15 cellular contexts compared by ENCODE assay signal in genomic region chr17:79325707-79326106, GRCh38.
DNase-seq lines count a peak whose midpoint lies in the region; ATAC-seq and TF ChIP-seq lines count a peak whose summit lies in the region.
"Had no signal": no experiment of that assay in that cellular context is flagged by ENCODE, and none has a peak within 500 bp of the region (broad histone marks: within the 10 kb centered on the region; RNA-seq: fewer than 3 reads in every experiment).

No MANE protein-coding gene starts in this region.

- H3K4me1 Mint-ChIP-seq in MCF 10A (ENCODE audit: insufficient read depth, unreplicated experiment), result no peaks in the 10 kb centered on the region
- H3K4me1 Mint-ChIP-seq in stimulated activated effector memory CD8-positive, alpha-beta T cell treated with anti-CD3 and anti-CD28 coated beads, Interleukin-12 subunit alpha, Interleukin-12 subunit beta, amount 100 ng/mL, for 72 hours, result no peaks in the 10 kb centered on the region
- H3K4me1 Mint-ChIP-seq in activated CD8-positive, alpha-beta T cell treated with anti-CD3 and anti-CD28 coated beads for 36 hours (ENCODE audit: low read depth), result no peaks in the 10 kb centered on the region
- H3K4me1 Mint-ChIP-seq: activated naive CD8-positive, alpha-beta T cell treated with anti-CD3 and anti-CD28 coated beads for 36 hours had no signal

- H3K9me3 Mint-ChIP-seq in MCF 10A (ENCODE audit: unreplicated experiment), result no peaks in the 10 kb centered on the region
- no peaks in the 10 kb centered on the region for H3K9me3 Mint-ChIP-seq in stimulated activated effector memory CD8-positive, alpha-beta T cell treated with anti-CD3 and anti-CD28 coated beads, Interleukin-12 subunit alpha, Interleukin-12 subunit beta, amount 100 ng/mL, for 72 hours
- H3K9me3 Mint-ChIP-seq in activated CD8-positive, alpha-beta T cell treated with anti-CD3 and anti-CD28 coated beads for 36 hours, result no peaks in the 10 kb centered on the region
- H3K9me3 Mint-ChIP-seq: activated naive CD8-positive, alpha-beta T cell treated with anti-CD3 and anti-CD28 coated beads for 36 hours had no signal

- no peak for TF ChIP-seq CTCF in MCF 10A (IDR thresholded peaks at IDR 0.05; ENCODE audit: unreplicated experiment)
- TF ChIP-seq CTCF in mammary epithelial cell (conservative IDR thresholded peaks at IDR 0.05 in 1 of 2, IDR thresholded peaks at IDR 0.05 in 1 of 2; ENCODE audit: extremely low read depth in 1 of 2, insufficient read depth in 1 of 2, low read depth in 1 of 2, low read length in 2 of 2), result no peak
- no peak for TF ChIP-seq CTCF in activated CD8-positive, alpha-beta T cell treated with anti-CD3 and anti-CD28 coated beads for 36 hours (IDR thresholded peaks at IDR 0.05)

- H3K27ac ChIP-seq in mammary epithelial cell (ENCODE audit: insufficient read depth, low read depth, low read length), result no peak overlapping the region
- H3K27ac ChIP-seq: psoas muscle had no signal

- no peaks in the 10 kb centered on the region for H3K36me3 Mint-ChIP-seq in MCF 10A (ENCODE audit: insufficient read depth, unreplicated experiment)
- no peaks in the 10 kb centered on the region for H3K36me3 Mint-ChIP-seq in stimulated activated effector memory CD8-positive, alpha-beta T cell treated with anti-CD3 and anti-CD28 coated beads, Interleukin-12 subunit alpha, Interleukin-12 subunit beta, amount 100 ng/mL, for 72 hours
- H3K36me3 Mint-ChIP-seq in activated CD8-positive, alpha-beta T cell treated with anti-CD3 and anti-CD28 coated beads for 36 hours (ENCODE audit: low read depth), result no peaks in the 10 kb centered on the region
- H3K36me3 Mint-ChIP-seq: activated naive CD8-positive, alpha-beta T cell treated with anti-CD3 and anti-CD28 coated beads for 36 hours had no signal

- no peak overlapping the region for H2AFZ ChIP-seq in mammary epithelial cell (ENCODE audit: low read depth, low read length)

- WGBS in mammary epithelial cell (ENCODE audit: low coverage, missing lambda C conversion rate), result 8% methylated on average over 12 of the region's 15 CpGs

- H3K9ac ChIP-seq in mammary epithelial cell (ENCODE audit: insufficient read depth, low read length), result no peak overlapping the region

- ATAC-seq in stimulated activated effector memory CD8-positive, alpha-beta T cell treated with anti-CD3 and anti-CD28 coated beads, Interleukin-12 subunit alpha, Interleukin-12 subunit beta, amount 100 ng/mL, for 72 hours, result no peak
- ATAC-seq in activated CD8-positive, alpha-beta T cell treated with anti-CD3 and anti-CD28 coated beads for 36 hours, result no peak
- ATAC-seq in GM18861 (IDR thresholded peaks at IDR 0.05; ENCODE audit: unreplicated experiment), result no peak
- ATAC-seq: psoas muscle, Right ventricle myocardium inferior had no signal

- no peaks in the 10 kb centered on the region for H3K9me3 ChIP-seq in mammary epithelial cell (replicated peaks; ENCODE audit: insufficient read depth, low read length)
- H3K9me3 ChIP-seq: psoas muscle had no signal

- no peak overlapping the region for H3K4me3 ChIP-seq in mammary epithelial cell (replicated peaks in 1 of 3; ENCODE audit: insufficient read depth in 1 of 3, low read depth in 2 of 3, low read length in 3 of 3)
- H3K4me3 ChIP-seq: psoas muscle had no signal

- CTCF ChIA-PET in MCF 10A (lab: Yijun Ruan, JAX), result interaction anchor here (1.0 kb wide), 1 partner anchor 68 kb away, joined by 6 read pairs; no protein-coding TSS in a partner anchor
- CTCF ChIA-PET in mammary epithelial cell (lab: Charles Lee; ENCODE audit: low non-redundant PET), result no interaction called here
- CTCF ChIA-PET in activated CD8-positive, alpha-beta T cell treated with anti-CD3 and anti-CD28 coated beads for 36 hours (lab: Charles Lee), result interaction anchor here (2.8 kb wide), 1 partner anchor 66 kb away, joined by 8 read pairs; no protein-coding TSS in a partner anchor

- no peak overlapping the region for H3K27ac Mint-ChIP-seq in MCF 10A (ENCODE audit: low read depth, unreplicated experiment)
- H3K27ac Mint-ChIP-seq in stimulated activated effector memory CD8-positive, alpha-beta T cell treated with anti-CD3 and anti-CD28 coated beads, Interleukin-12 subunit alpha, Interleukin-12 subunit beta, amount 100 ng/mL, for 72 hours, result no peak overlapping the region
- no peak overlapping the region for H3K27ac Mint-ChIP-seq in activated CD8-positive, alpha-beta T cell treated with anti-CD3 and anti-CD28 coated beads for 36 hours
- H3K27ac Mint-ChIP-seq: activated naive CD8-positive, alpha-beta T cell treated with anti-CD3 and anti-CD28 coated beads for 36 hours had no signal

- DNase-seq in MCF 10A (ENCODE audit: unreplicated experiment) (peak; percentile 26), mammary epithelial cell (no peak), RPMI8226 (peak; percentile 26), glomerular endothelial cell (ENCODE audit: extremely low read depth, low read depth, low spot score) (peak; percentile 1), smooth muscle cell of the brain vasculature (ENCODE audit: low read depth, low spot score) (peak; percentile 2)
- DNase-seq in stimulated activated effector memory CD8-positive, alpha-beta T cell treated with anti-CD3 and anti-CD28 coated beads, Interleukin-12 subunit alpha, Interleukin-12 subunit beta, amount 100 ng/mL, for 72 hours (ENCODE audit: low spot score in 2 of 2), result no peak
- DNase-seq in activated CD8-positive, alpha-beta T cell treated with anti-CD3 and anti-CD28 coated beads for 36 hours, result no peak
- DNase-seq: activated naive CD8-positive, alpha-beta T cell treated with anti-CD3 and anti-CD28 coated beads for 36 hours; GOT3; NCI-H1105; NCI-H510A treated with DMSO at 0.1 percent for 48 hours; psoas muscle; stimulated activated CD4-positive, alpha-beta T cell treated with anti-CD3 and anti-CD28 coated beads, Interleukin-1b, Interleukin-23, amount 100 ng/mL, for 48 hours had no signal

- H3K4me3 Mint-ChIP-seq in MCF 10A (ENCODE audit: unreplicated experiment), result no peak overlapping the region
- no peak overlapping the region for H3K4me3 Mint-ChIP-seq in stimulated activated effector memory CD8-positive, alpha-beta T cell treated with anti-CD3 and anti-CD28 coated beads, Interleukin-12 subunit alpha, Interleukin-12 subunit beta, amount 100 ng/mL, for 72 hours
- H3K4me3 Mint-ChIP-seq in activated CD8-positive, alpha-beta T cell treated with anti-CD3 and anti-CD28 coated beads for 36 hours, result no peak overlapping the region
- H3K4me3 Mint-ChIP-seq: activated naive CD8-positive, alpha-beta T cell treated with anti-CD3 and anti-CD28 coated beads for 36 hours had no signal

- peaks cover 90% of the 10 kb centered on the region for H3K27me3 Mint-ChIP-seq in MCF 10A (ENCODE audit: insufficient read depth, unreplicated experiment)
- H3K27me3 Mint-ChIP-seq in activated CD8-positive, alpha-beta T cell treated with anti-CD3 and anti-CD28 coated beads for 36 hours, result peaks cover 7% of the 10 kb centered on the region

- no peaks in the 10 kb centered on the region for H3K36me3 ChIP-seq in mammary epithelial cell (ENCODE audit: insufficient read depth, low read length)

- H3K79me2 ChIP-seq in mammary epithelial cell (ENCODE audit: insufficient read depth, low read length), result no peaks in the 10 kb centered on the region

- no peaks in the 10 kb centered on the region for H4K20me1 ChIP-seq in mammary epithelial cell (ENCODE audit: insufficient read depth, low read length)

- dilution Hi-C loops in mammary epithelial cell (cut with HindIII; ENCODE audit: low sequenced_read_pairs), result no loop called here

- intact Hi-C loops in MCF 10A (cut with micrococcal nuclease) (no loop called here), mammary epithelial cell (cut with micrococcal nuclease) (loop anchor here (1.0 kb wide), 1 partner anchor 13 kb away; no protein-coding TSS in a partner anchor)
- intact Hi-C loops in activated CD8-positive, alpha-beta T cell treated with anti-CD3 and anti-CD28 coated beads for 36 hours (cut with micrococcal nuclease), result no loop called here

- no TSS peak for BruUV-seq in MCF 10A (replicated peaks; lab: Mats Ljungman, UMichigan)
- no TSS peak for BruUV-seq in mammary epithelial cell (replicated peaks; lab: Mats Ljungman, UMichigan)

- no peak overlapping the region for H3K4me2 ChIP-seq in mammary epithelial cell (ENCODE audit: insufficient read depth, low read depth, low read length)

- H3K4me1 ChIP-seq in mammary epithelial cell (ENCODE audit: insufficient read depth, low read length), result no peaks in the 10 kb centered on the region
- H3K4me1 ChIP-seq: psoas muscle had no signal

- peaks cover 4% of the 10 kb centered on the region for H3K27me3 ChIP-seq in mammary epithelial cell (ENCODE audit: insufficient read depth, low read length)

- in situ Hi-C loops in mammary epithelial cell (cut with MboI; ENCODE audit: low sequenced_read_pairs in 2 of 2), result loop anchor here in 1 of 2 donors (25.0 kb wide), 1 partner anchor 113 kb away; no protein-coding TSS in a partner anchor

- POLR2A ChIA-PET in MCF 10A (lab: Yijun Ruan, JAX), result interaction anchor here (0.9 kb wide), 1 partner anchor 98 kb away, joined by 4 read pairs; no protein-coding TSS in a partner anchor
- POLR2A ChIA-PET in activated CD8-positive, alpha-beta T cell treated with anti-CD3 and anti-CD28 coated beads for 36 hours (lab: Charles Lee), result no interaction called here

Comparison
In these comparisons a context has a peak if more than half of its experiments do, and no peak if none do; other contexts are left out.
1. DNase-seq: peak in MCF 10A (single experiment), RPMI8226 (single experiment), glomerular endothelial cell (single experiment) and smooth muscle cell of the brain vasculature (single experiment); none in mammary epithelial cell (single experiment), stimulated activated effector memory CD8-positive, alpha-beta T cell treated with anti-CD3 and anti-CD28 coated beads, Interleukin-12 subunit alpha, Interleukin-12 subunit beta, amount 100 ng/mL, for 72 hours (0 of 2) and activated CD8-positive, alpha-beta T cell treated with anti-CD3 and anti-CD28 coated beads for 36 hours (single experiment).